8 cellular contexts compared by ENCODE assay signal in the genomic region with DNA sequence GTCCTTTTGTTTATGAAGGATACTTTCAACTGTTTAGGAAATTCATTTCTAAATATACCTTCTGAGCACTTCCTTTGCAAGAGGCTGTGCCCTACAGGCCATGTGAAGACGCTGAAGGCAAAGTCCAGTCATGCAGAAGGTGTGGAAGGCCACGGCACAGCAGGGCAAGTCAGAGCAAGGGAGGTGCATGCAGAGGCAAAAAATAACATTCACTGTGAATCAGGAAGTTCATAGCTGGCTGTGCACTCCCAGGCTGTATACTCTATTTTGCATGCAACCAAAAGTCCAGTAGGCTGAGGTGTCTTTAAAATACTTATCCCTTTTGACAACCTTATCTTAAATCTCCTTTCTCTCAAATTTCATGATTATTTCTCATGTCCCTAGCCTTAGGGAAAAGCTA. TPM values are rescaled to one million over a fixed set of nuclear protein-coding genes. Genes with fewer than 3 reads are reported as not detected.
DNase-seq lines count a peak whose midpoint lies in the region; ATAC-seq, FAIRE-seq and TF ChIP-seq lines count a peak whose summit lies in the region.

No MANE protein-coding gene starts in this region.

- H3K4me2 ChIP-seq in Karpas-422 (ENCODE audit: low read depth, low read length, poor library complexity, severe bottlenecking), result peak overlapping the region; percentile 17

- H3K36me3 ChIP-seq in Karpas-422 (ENCODE audit: insufficient read depth, low read length), result no peaks in the 10 kb centered on the region

- peaks cover 19% of the 10 kb centered on the region for H3K4me1 ChIP-seq in Karpas-422 (ENCODE audit: low read length)

- no peak overlapping the region for H3K27ac ChIP-seq in Karpas-422 (ENCODE audit: low read length)

- H2AFZ ChIP-seq in Karpas-422 (ENCODE audit: low read length), result no peak overlapping the region

- H3K27me3 ChIP-seq in Karpas-422 (ENCODE audit: low read length), result no peaks in the 10 kb centered on the region

- FAIRE-seq in GM12891 (lab: Jason Lieb, UNC) (no peak), HTR-8/SVneo (lab: Jason Lieb, UNC) (no peak)

- H3K9ac ChIP-seq in Karpas-422 (ENCODE audit: low read length), result no peak overlapping the region

- no peaks in the 10 kb centered on the region for H3K9me3 ChIP-seq in Karpas-422 (ENCODE audit: low read length)

- DNase-seq in Daoy (ENCODE audit: low read depth) (peak; percentile 52), Karpas-422 (peak; percentile 58), astrocyte of the hippocampus (ENCODE audit: low read depth, low spot score) (peak; percentile 26), lung microvascular endothelial cell (ENCODE audit: low read depth in 2 of 2) (peak; percentile 39 to 84), GM12891 (ENCODE audit: insufficient read length, low spot score) (no peak), HTR-8/SVneo (ENCODE audit: insufficient read length, low spot score) (no peak)

- TF ChIP-seq POLR2A in GM12891 (IDR thresholded peaks at IDR 0.05; ENCODE audit: low read depth, low read length), result no peak

- H3K4me3 ChIP-seq in Karpas-422 (ENCODE audit: low read length), result no peak overlapping the region

- no peak for ATAC-seq in HG03457 (IDR thresholded peaks at IDR 0.05; ENCODE audit: unreplicated experiment)
- no peak for ATAC-seq in GM18861 (IDR thresholded peaks at IDR 0.05; ENCODE audit: unreplicated experiment)

- H3K79me2 ChIP-seq in Karpas-422 (ENCODE audit: low read length), result no peaks in the 10 kb centered on the region

- no peaks in the 10 kb centered on the region; the same call in 1 of the 2 replicates for H4K20me1 ChIP-seq in Karpas-422 (ENCODE audit: insufficient read depth, low read depth, low read length)

- H3K9me2 ChIP-seq in Karpas-422 (replicated peaks; ENCODE audit: insufficient read depth, low read length), result no peaks in the 10 kb centered on the region

TF ChIP-seq in GM12891, 5 proteins besides CTCF, POLR2A, EP300 and RAD21:
- no peak for TF ChIP-seq POU2F2 (IDR thresholded peaks at IDR 0.05; ENCODE audit: low read depth, low read length)

RNA-seq across cellular contexts. Expression of a gene that starts 50.3 kb away (rescaled TPM):
- total RNA-seq in Daoy (2014; rRNA removed; shearing (Covaris generic)), result 21.7 and 22.2 TPM in 2 replicates
- not detected in 2 replicates for total RNA-seq in Karpas-422 (2014; rRNA removed; shearing (Covaris generic); ENCODE audit: low replicate concordance)
- 24.4 and 33.3 TPM in 2 replicates for total RNA-seq in lung microvascular endothelial cell
- 0.18 TPM for polyA plus RNA-seq in GM12891 (2012; ENCODE audit: low read depth, missing spikeins)

Comparison
In these comparisons a context has a peak if more than half of its experiments do, and no peak if none do; other contexts are left out.
1. DNase-seq: peak in Daoy (single experiment), Karpas-422 (single experiment), astrocyte of the hippocampus (single experiment) and lung microvascular endothelial cell (2 of 2); none in GM12891 (single experiment) and HTR-8/SVneo (single experiment).
2. RNA of a gene that starts 50.3 kb away (total RNA-seq): 24.4 to 33.3 TPM in lung microvascular endothelial cell and 21.7 to 22.2 TPM in Daoy; not detected in Karpas-422; every median in the first group is over 10 times any median in the second.